ENCODE assay signal across 23 cellular contexts in the genomic region with DNA sequence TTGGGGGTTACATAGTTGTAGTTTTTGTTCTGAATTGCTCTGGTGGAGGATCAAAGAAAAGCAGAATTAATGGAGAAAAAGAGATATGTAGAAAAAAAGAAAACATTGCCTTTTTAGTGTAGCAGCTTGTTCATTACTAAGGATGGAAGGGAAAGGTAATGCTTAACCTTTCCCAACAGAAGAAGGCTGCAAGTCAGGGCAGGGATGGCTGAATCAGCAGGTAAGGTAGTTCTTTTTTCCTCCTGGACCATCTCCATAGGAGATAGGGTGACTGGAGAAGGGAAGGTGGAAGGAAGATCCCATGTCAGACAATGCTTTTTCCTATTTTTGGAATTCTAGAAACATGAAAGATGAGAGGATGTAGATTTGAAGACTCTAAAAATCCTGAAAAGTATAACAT.
"Had no signal": no experiment of that assay in that cellular context is flagged by ENCODE, and none has a peak within 500 bp of the region (broad histone marks: within the 10 kb centered on the region; RNA-seq: fewer than 3 reads in every experiment).

No MANE protein-coding gene starts in this region.

- FAIRE-seq: endothelial cell of umbilical vein, frontal cortex, islet of Langerhans had no signal

- H3K9me3 ChIP-seq: heart left ventricle, spleen, tibial artery, upper lobe of left lung, uterus had no signal

- H3K36me3 Mint-ChIP-seq: mesothelial cell of epicardium; natural killer cell; stimulated activated memory B cell treated with anti-CD40 and anti-IgM and Interleukin-4, amounts not matched to agents 10 μg/mL and 1 μg/mL and 100 μg/mL, for 72 hours had no signal

- H3K27ac Mint-ChIP-seq: endodermal cell; mesothelial cell of epicardium; natural killer cell; stimulated activated memory B cell treated with anti-CD40 and anti-IgM and Interleukin-4, amounts not matched to agents 10 μg/mL and 1 μg/mL and 100 μg/mL, for 72 hours; stimulated activated naive CD8-positive, alpha-beta T cell treated with anti-CD3 and anti-CD28 coated beads, Interleukin-15, Interleukin-2, amounts not matched to agents 100 ng/mL and 50 ng/mL, for 24 hours had no signal

- H3K4me3 Mint-ChIP-seq: endodermal cell; mesothelial cell of epicardium; natural killer cell; neural crest cell; stimulated activated memory B cell treated with anti-CD40 and anti-IgM and Interleukin-4, amounts not matched to agents 10 μg/mL and 1 μg/mL and 100 μg/mL, for 72 hours; stimulated activated naive CD8-positive, alpha-beta T cell treated with anti-CD3 and anti-CD28 coated beads, Interleukin-15, Interleukin-2, amounts not matched to agents 100 ng/mL and 50 ng/mL, for 24 hours had no signal

- H3K9me3 Mint-ChIP-seq: endodermal cell; mesothelial cell of epicardium; natural killer cell; neural crest cell; stimulated activated memory B cell treated with anti-CD40 and anti-IgM and Interleukin-4, amounts not matched to agents 10 μg/mL and 1 μg/mL and 100 μg/mL, for 72 hours; stimulated activated naive CD8-positive, alpha-beta T cell treated with anti-CD3 and anti-CD28 coated beads, Interleukin-15, Interleukin-2, amounts not matched to agents 100 ng/mL and 50 ng/mL, for 24 hours had no signal

- H3K4me1 Mint-ChIP-seq: neural crest cell; stimulated activated memory B cell treated with anti-CD40 and anti-IgM and Interleukin-4, amounts not matched to agents 10 μg/mL and 1 μg/mL and 100 μg/mL, for 72 hours had no signal

- H3K27ac ChIP-seq: heart left ventricle, spleen, tibial artery, upper lobe of left lung, uterus had no signal

- H3K27me3 Mint-ChIP-seq: stimulated activated memory B cell treated with anti-CD40 and anti-IgM and Interleukin-4, amounts not matched to agents 10 μg/mL and 1 μg/mL and 100 μg/mL, for 72 hours; stimulated activated naive CD8-positive, alpha-beta T cell treated with anti-CD3 and anti-CD28 coated beads, Interleukin-15, Interleukin-2, amounts not matched to agents 100 ng/mL and 50 ng/mL, for 24 hours had no signal

- H3K4me3 ChIP-seq: heart left ventricle, spleen, tibial artery, upper lobe of left lung, uterus had no signal

- DNase-seq: dermis blood vessel endothelial cell; effector CD4-positive, alpha-beta T cell; endodermal cell; heart left ventricle; hypothalamus; natural killer cell; posterior cingulate gyrus; spleen; stimulated activated CD4-positive, alpha-beta T cell treated with anti-CD3 and anti-CD28 coated beads, Interleukin-15, amount 100 ng/mL, for 24 hours; stimulated activated CD4-positive, alpha-beta T cell treated with anti-CD3 and anti-CD28 coated beads, Interleukin-1b, Interleukin-23, amount 100 ng/mL, for 48 hours; stimulated activated CD4-positive, alpha-beta T cell treated with anti-CD3 and anti-CD28 coated beads, Interleukin-4, amount 100 ng/mL, for 24 hours; tibial artery; upper lobe of left lung; uterus had no signal

- H3K36me3 ChIP-seq: heart left ventricle, spleen, tibial artery, upper lobe of left lung, uterus had no signal

- H3K27me3 ChIP-seq: heart left ventricle, spleen, tibial artery, upper lobe of left lung, uterus had no signal

- ATAC-seq: heart left ventricle; left lobe of liver; natural killer cell; sciatic nerve; stimulated activated memory B cell treated with anti-CD40 and anti-IgM and Interleukin-4, amounts not matched to agents 10 μg/mL and 1 μg/mL and 100 μg/mL, for 72 hours had no signal
